In genomic region chr20:23407770-23408467, GRCh38 we compare ENCODE assay signal across 11 cellular contexts. TPM values are rescaled to one million over a fixed set of nuclear protein-coding genes. Genes with fewer than 3 reads are reported as not detected.
DNase-seq lines count a peak whose midpoint lies in the region; ATAC-seq, FAIRE-seq and TF ChIP-seq lines count a peak whose summit lies in the region.
"Had no signal": no experiment of that assay in that cellular context is flagged by ENCODE, and none has a peak within 500 bp of the region (broad histone marks: within the 10 kb centered on the region; RNA-seq: fewer than 3 reads in every experiment).

No MANE protein-coding gene starts in this region.

- POLR2A ChIA-PET in CD8-positive, alpha-beta memory T cell (lab: Charles Lee): no interaction called here

- FAIRE-seq in GM19239 (lab: Jason Lieb, UNC): peak; percentile 62
- no peak for FAIRE-seq in H54 (lab: Jason Lieb, UNC)

- no peak overlapping the region for H3K4me3 ChIP-seq in CD8-positive, alpha-beta memory T cell (ENCODE audit: low read length)
- H3K4me3 ChIP-seq: spleen had no signal

- peak overlapping the region in 6 of 8 donors; percentile 29 to 85 (median 65) for H3K27ac Mint-ChIP-seq in CD8-positive, alpha-beta memory T cell
- peak overlapping the region; percentile 79 for H3K27ac Mint-ChIP-seq in activated T-helper 2 cell treated with anti-CD3 and anti-CD28 coated beads, Interferon-gamma antibody, Interleukin-2, Interleukin-4, amounts not matched to agents 10 μg/mL and 5 μg/mL and 100 μg/mL, durations not matched to agents 14 hours and 24 hours and 36 hours

- H3K4me1 Mint-ChIP-seq in CD8-positive, alpha-beta memory T cell: peaks cover 43 to 64% (median 49%) of the 10 kb centered on the region in 3 donors
- H3K4me1 Mint-ChIP-seq in activated T-helper 2 cell treated with anti-CD3 and anti-CD28 coated beads, Interferon-gamma antibody, Interleukin-2, Interleukin-4, amounts not matched to agents 10 μg/mL and 5 μg/mL and 100 μg/mL, durations not matched to agents 14 hours and 24 hours and 36 hours (ENCODE audit: low read depth): peaks cover 36% of the 10 kb centered on the region

- peak overlapping the region in 1 of 7 donors; percentile 27 for H3K4me3 Mint-ChIP-seq in CD8-positive, alpha-beta memory T cell
- no peak overlapping the region for H3K4me3 Mint-ChIP-seq in activated T-helper 2 cell treated with anti-CD3 and anti-CD28 coated beads, Interferon-gamma antibody, Interleukin-2, Interleukin-4, amounts not matched to agents 10 μg/mL and 5 μg/mL and 100 μg/mL, durations not matched to agents 14 hours and 24 hours and 36 hours (ENCODE audit: low read depth)

- peaks cover 0 to 13% (median 3%) of the 10 kb centered on the region in 3 donors for H3K36me3 Mint-ChIP-seq in CD8-positive, alpha-beta memory T cell
- H3K36me3 Mint-ChIP-seq in activated T-helper 2 cell treated with anti-CD3 and anti-CD28 coated beads, Interferon-gamma antibody, Interleukin-2, Interleukin-4, amounts not matched to agents 10 μg/mL and 5 μg/mL and 100 μg/mL, durations not matched to agents 14 hours and 24 hours and 36 hours (ENCODE audit: low read depth): peaks cover 18% of the 10 kb centered on the region

- no peak for TF ChIP-seq POLR2A in H54 (IDR thresholded peaks at IDR 0.05; ENCODE audit: low read depth, low read length)

- no peaks in the 10 kb centered on the region for H3K36me3 ChIP-seq in CD8-positive, alpha-beta memory T cell (ENCODE audit: insufficient read depth, low read length)

- H3K9me3 Mint-ChIP-seq in CD8-positive, alpha-beta memory T cell: no peaks in the 10 kb centered on the region
- no peaks in the 10 kb centered on the region for H3K9me3 Mint-ChIP-seq in activated T-helper 2 cell treated with anti-CD3 and anti-CD28 coated beads, Interferon-gamma antibody, Interleukin-2, Interleukin-4, amounts not matched to agents 10 μg/mL and 5 μg/mL and 100 μg/mL, durations not matched to agents 14 hours and 24 hours and 36 hours

- no peak overlapping the region for H3K27ac ChIP-seq in CD8-positive, alpha-beta memory T cell (ENCODE audit: low read depth, low read length)
- H3K27ac ChIP-seq: spleen had no signal

- intact Hi-C loops in activated T-helper 2 cell treated with anti-CD3 and anti-CD28 coated beads, Interferon-gamma antibody, Interleukin-2, Interleukin-4, amounts not matched to agents 10 μg/mL and 5 μg/mL and 100 μg/mL, durations not matched to agents 14 hours and 24 hours and 36 hours (cut with micrococcal nuclease): loop anchor here (1.0 kb wide), 2 partner anchors 9 to 12 kb away; no protein-coding TSS in a partner anchor

- peak in 3 of 5 donors; percentile 7 to 28 (median 25) for DNase-seq in CD8-positive, alpha-beta memory T cell
- no peak for DNase-seq in GM19239 (ENCODE audit: insufficient read length, low spot score)
- DNase-seq in activated T-helper 2 cell treated with anti-CD3 and anti-CD28 coated beads, Interferon-gamma antibody, Interleukin-2, Interleukin-4, amounts not matched to agents 10 μg/mL and 5 μg/mL and 100 μg/mL, durations not matched to agents 14 hours and 24 hours and 36 hours (ENCODE audit: low spot score): no peak
- DNase-seq in kidney tubule cell (ENCODE audit: low spot score): no peak
- DNase-seq in H54 (ENCODE audit: insufficient read length, low spot score): no peak
- DNase-seq in T-helper 9 cell: no peak
- DNase-seq in NCI-H774 (lab: John Stamatoyannopoulos, UW): no peak
- DNase-seq: mesenchymal stem cell, spleen had no signal

- H3K27me3 ChIP-seq in CD8-positive, alpha-beta memory T cell (ENCODE audit: insufficient read depth, low read length, poor library complexity, severe bottlenecking): no peaks in the 10 kb centered on the region
- H3K27me3 ChIP-seq: spleen had no signal

- peak; percentile 98 for ATAC-seq in HG02885 (IDR thresholded peaks at IDR 0.05; ENCODE audit: poor library complexity, unreplicated experiment)

- H3K9me3 ChIP-seq in CD8-positive, alpha-beta memory T cell (ENCODE audit: low read length): no peaks in the 10 kb centered on the region
- H3K9me3 ChIP-seq: spleen had no signal

- no peaks in the 10 kb centered on the region for H3K4me1 ChIP-seq in CD8-positive, alpha-beta memory T cell (ENCODE audit: insufficient read depth, low read length)

- CTCF ChIA-PET in CD8-positive, alpha-beta memory T cell (lab: Charles Lee): no interaction called here

- no peaks in the 10 kb centered on the region for H3K27me3 Mint-ChIP-seq in CD8-positive, alpha-beta memory T cell
- H3K27me3 Mint-ChIP-seq in activated T-helper 2 cell treated with anti-CD3 and anti-CD28 coated beads, Interferon-gamma antibody, Interleukin-2, Interleukin-4, amounts not matched to agents 10 μg/mL and 5 μg/mL and 100 μg/mL, durations not matched to agents 14 hours and 24 hours and 36 hours (ENCODE audit: low read depth): no peaks in the 10 kb centered on the region

RNA-seq across cellular contexts. Expression of gene NAPB, which starts 13.4 kb away (rescaled TPM):
- 1 to 10 TPM; 7.4 to 7.6 TPM for total RNA-seq in CD8-positive, alpha-beta memory T cell
- 5.2 TPM for polyA plus RNA-seq in CD8-positive, alpha-beta memory T cell
- total RNA-seq in activated T-helper 2 cell treated with anti-CD3 and anti-CD28 coated beads, Interferon-gamma antibody, Interleukin-2, Interleukin-4, amounts not matched to agents 10 μg/mL and 5 μg/mL and 100 μg/mL, durations not matched to agents 14 hours and 24 hours and 36 hours: 13.8 and 14.0 TPM in 2 replicates

RNA-seq across cellular contexts. Expression of gene CSTL1, which starts 31.6 kb away (rescaled TPM):
- total RNA-seq in CD8-positive, alpha-beta memory T cell: not detected
- polyA plus RNA-seq in CD8-positive, alpha-beta memory T cell: not detected
- not detected in 2 replicates for total RNA-seq in activated T-helper 2 cell treated with anti-CD3 and anti-CD28 coated beads, Interferon-gamma antibody, Interleukin-2, Interleukin-4, amounts not matched to agents 10 μg/mL and 5 μg/mL and 100 μg/mL, durations not matched to agents 14 hours and 24 hours and 36 hours
- total RNA-seq: spleen, temporal lobe had no signal
- polyA plus RNA-seq: spleen had no signal

RNA-seq across cellular contexts. Expression of gene CST11, which starts 44.8 kb away (rescaled TPM):
- not detected for total RNA-seq in CD8-positive, alpha-beta memory T cell
- not detected for polyA plus RNA-seq in CD8-positive, alpha-beta memory T cell
- not detected in 2 replicates for total RNA-seq in activated T-helper 2 cell treated with anti-CD3 and anti-CD28 coated beads, Interferon-gamma antibody, Interleukin-2, Interleukin-4, amounts not matched to agents 10 μg/mL and 5 μg/mL and 100 μg/mL, durations not matched to agents 14 hours and 24 hours and 36 hours
- total RNA-seq: spleen, temporal lobe had no signal
- polyA plus RNA-seq: spleen had no signal

RNA-seq across cellular contexts. Expression of gene GZF1, which starts 45.9 kb away (rescaled TPM):
- 10 to 100 TPM; 11.9 to 12.5 TPM for total RNA-seq in CD8-positive, alpha-beta memory T cell
- 3.8 TPM for polyA plus RNA-seq in CD8-positive, alpha-beta memory T cell
- 9.6 and 13.2 TPM in 2 replicates for total RNA-seq in activated T-helper 2 cell treated with anti-CD3 and anti-CD28 coated beads, Interferon-gamma antibody, Interleukin-2, Interleukin-4, amounts not matched to agents 10 μg/mL and 5 μg/mL and 100 μg/mL, durations not matched to agents 14 hours and 24 hours and 36 hours

RNA-seq across cellular contexts. Expression of gene NXT1, which starts 57.3 kb away (rescaled TPM):
- total RNA-seq in CD8-positive, alpha-beta memory T cell: 10 to 100 TPM; 48.9 to 52.9 TPM
- 65.0 TPM for polyA plus RNA-seq in CD8-positive, alpha-beta memory T cell
- 49.7 and 55.7 TPM in 2 replicates for total RNA-seq in activated T-helper 2 cell treated with anti-CD3 and anti-CD28 coated beads, Interferon-gamma antibody, Interleukin-2, Interleukin-4, amounts not matched to agents 10 μg/mL and 5 μg/mL and 100 μg/mL, durations not matched to agents 14 hours and 24 hours and 36 hours

Comparison
In these comparisons a context has a peak if more than half of its experiments do, and no peak if none do; other contexts are left out.
1. DNase-seq: peak in CD8-positive, alpha-beta memory T cell (3 of 5); none in GM19239 (single experiment), activated T-helper 2 cell treated with anti-CD3 and anti-CD28 coated beads, Interferon-gamma antibody, Interleukin-2, Interleukin-4, amounts not matched to agents 10 μg/mL and 5 μg/mL and 100 μg/mL, durations not matched to agents 14 hours and 24 hours and 36 hours (single experiment), kidney tubule cell (single experiment), H54 (single experiment), T-helper 9 cell (single experiment) and NCI-H774 (single experiment).